15 cellular contexts compared by ENCODE assay signal in the genomic region with DNA sequence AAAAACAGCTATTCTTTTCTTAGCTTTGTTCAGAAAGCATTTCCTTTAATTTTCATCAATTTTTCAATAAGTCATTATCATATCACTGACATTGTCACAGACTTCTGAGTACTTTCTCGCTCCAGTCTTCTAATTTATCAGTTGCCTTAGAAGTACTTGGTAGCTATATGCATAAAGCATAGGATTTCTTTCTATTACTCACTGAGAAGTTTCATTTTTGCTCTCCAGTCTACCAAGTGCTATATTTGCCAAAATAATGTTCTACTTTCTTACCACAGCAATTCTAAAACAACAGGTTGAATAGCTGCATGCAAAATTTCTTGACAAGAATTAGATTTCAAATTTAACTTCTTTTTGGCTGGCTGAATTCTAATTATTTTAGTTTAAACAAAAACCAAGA.
A peak's percentile ranks its signal among the peaks of the same experiment; 100 is the strongest.
DNase-seq lines count a peak whose midpoint lies in the region; ATAC-seq and TF ChIP-seq lines count a peak whose summit lies in the region.
"Had no signal": no experiment of that assay in that cellular context is flagged by ENCODE, and none has a peak within 500 bp of the region (broad histone marks: within the 10 kb centered on the region; RNA-seq: fewer than 3 reads in every experiment).

No MANE protein-coding gene starts in this region.

- H3K27me3 ChIP-seq in PC-9 (ENCODE audit: insufficient read depth, low read depth) (no peaks in the 10 kb centered on the region), Caco-2 (replicated peaks; ENCODE audit: control insufficient read depth, insufficient read depth, low read length) (no peaks in the 10 kb centered on the region)

- peak; percentile 71 for ATAC-seq in GM18508 (IDR thresholded peaks at IDR 0.05; ENCODE audit: insufficient read depth, unreplicated experiment)
- ATAC-seq in GM19468 (IDR thresholded peaks at IDR 0.05; ENCODE audit: extremely low read depth, unreplicated experiment), result peak; percentile 69
- ATAC-seq in HG02852 (IDR thresholded peaks at IDR 0.05; ENCODE audit: unreplicated experiment), result peak; percentile 95
- ATAC-seq in HG03457 (IDR thresholded peaks at IDR 0.05; ENCODE audit: unreplicated experiment), result peak; percentile 83
- no peak for ATAC-seq in naive thymus-derived CD8-positive, alpha-beta T cell

- no peak overlapping the region for H3K4me3 Mint-ChIP-seq in naive thymus-derived CD8-positive, alpha-beta T cell
- no peak overlapping the region for H3K4me3 Mint-ChIP-seq in activated naive CD4-positive, alpha-beta T cell treated with anti-CD3 and anti-CD28 coated beads for 36 hours
- no peak overlapping the region for H3K4me3 Mint-ChIP-seq in Caco-2 (ENCODE audit: unreplicated experiment)
- H3K4me3 Mint-ChIP-seq: activated CD4-positive, alpha-beta T cell treated with anti-CD3 and anti-CD28 coated beads, Interleukin-2, amount 10 ng/mL, durations not matched to agents 7 days and 5 days; B cell; IgD-negative memory B cell had no signal

- POLR2A ChIA-PET in naive thymus-derived CD8-positive, alpha-beta T cell (lab: Charles Lee), result no interaction called here
- POLR2A ChIA-PET in PC-9 (lab: Charles Lee; ENCODE audit: unreplicated experiment) (no interaction called here), Caco-2 (lab: Charles Lee) (no interaction called here)

- no peak overlapping the region for H3K4me2 ChIP-seq in PC-9

- H4K20me1 ChIP-seq in PC-9 (ENCODE audit: insufficient read depth), result no peaks in the 10 kb centered on the region

- CTCF ChIA-PET in PC-9 (lab: Charles Lee) (no interaction called here), Caco-2 (lab: Charles Lee) (no interaction called here)
- CTCF ChIA-PET in activated naive CD4-positive, alpha-beta T cell treated with anti-CD3 and anti-CD28 coated beads for 36 hours (lab: Charles Lee), result interaction anchor here (0.6 to 1.2 kb wide), 2 partner anchors 68 to 90 kb away, joined by 3 read pairs; no protein-coding TSS in a partner anchor

- no peaks in the 10 kb centered on the region for H3K36me3 Mint-ChIP-seq in naive thymus-derived CD8-positive, alpha-beta T cell
- H3K36me3 Mint-ChIP-seq in activated naive CD4-positive, alpha-beta T cell treated with anti-CD3 and anti-CD28 coated beads for 36 hours (ENCODE audit: low read depth), result no peaks in the 10 kb centered on the region
- H3K36me3 Mint-ChIP-seq in Caco-2 (ENCODE audit: insufficient read depth, unreplicated experiment), result no peaks in the 10 kb centered on the region
- H3K36me3 Mint-ChIP-seq: IgD-negative memory B cell had no signal

- intact Hi-C loops in PC-9 (cut with micrococcal nuclease; ENCODE audit: unreplicated experiment) (no loop called here), Caco-2 (cut with micrococcal nuclease; ENCODE audit: unreplicated experiment) (no loop called here)
- intact Hi-C loops in activated naive CD4-positive, alpha-beta T cell treated with anti-CD3 and anti-CD28 coated beads for 36 hours (cut with micrococcal nuclease), result no loop called here

- DNase-seq in naive thymus-derived CD8-positive, alpha-beta T cell, result no peak
- no peak for DNase-seq in PC-9
- DNase-seq in activated naive CD4-positive, alpha-beta T cell treated with anti-CD3 and anti-CD28 coated beads for 36 hours, result no peak
- no peak for DNase-seq in Caco-2
- DNase-seq: activated CD4-positive, alpha-beta T cell treated with anti-CD3 and anti-CD28 coated beads, Interleukin-2, amount 10 ng/mL, durations not matched to agents 7 days and 5 days; central memory CD4-positive, alpha-beta T cell; EL; hypothalamus; mesendoderm had no signal

- H3K79me2 ChIP-seq in PC-9 (ENCODE audit: low read depth), result no peaks in the 10 kb centered on the region

- peaks cover 0 to 2% (median 0%) of the 10 kb centered on the region in 9 donors for H3K9me3 Mint-ChIP-seq in naive thymus-derived CD8-positive, alpha-beta T cell
- H3K9me3 Mint-ChIP-seq in activated naive CD4-positive, alpha-beta T cell treated with anti-CD3 and anti-CD28 coated beads for 36 hours, result no peaks in the 10 kb centered on the region
- H3K9me3 Mint-ChIP-seq in Caco-2 (ENCODE audit: unreplicated experiment), result no peaks in the 10 kb centered on the region
- H3K9me3 Mint-ChIP-seq: activated CD4-positive, alpha-beta T cell treated with anti-CD3 and anti-CD28 coated beads, Interleukin-2, amount 10 ng/mL, durations not matched to agents 7 days and 5 days; IgD-negative memory B cell had no signal

- no peak overlapping the region for H3K27ac ChIP-seq in PC-9

- H3F3A ChIP-seq in PC-9 (ENCODE audit: insufficient read depth, low read depth), result no peaks in the 10 kb centered on the region

- peaks cover 0 to 6% (median 0%) of the 10 kb centered on the region in 5 donors for H3K27me3 Mint-ChIP-seq in naive thymus-derived CD8-positive, alpha-beta T cell
- H3K27me3 Mint-ChIP-seq in activated naive CD4-positive, alpha-beta T cell treated with anti-CD3 and anti-CD28 coated beads for 36 hours (ENCODE audit: low read depth), result no peaks in the 10 kb centered on the region
- H3K27me3 Mint-ChIP-seq in Caco-2 (ENCODE audit: insufficient read depth, unreplicated experiment), result peaks cover 8% of the 10 kb centered on the region
- H3K27me3 Mint-ChIP-seq: B cell, IgD-negative memory B cell had no signal

- no TSS peak for BruUV-seq in PC-9 (replicated peaks; lab: Mats Ljungman, UMichigan)
- BruUV-seq in Caco-2 (replicated peaks; lab: Mats Ljungman, UMichigan), result no TSS peak

- H3K36me3 ChIP-seq in PC-9 (ENCODE audit: low read depth) (no peaks in the 10 kb centered on the region), Caco-2 (ENCODE audit: control insufficient read depth, insufficient read depth, low read length) (no peaks in the 10 kb centered on the region)

- H3K4me1 Mint-ChIP-seq in naive thymus-derived CD8-positive, alpha-beta T cell, result no peaks in the 10 kb centered on the region
- H3K4me1 Mint-ChIP-seq in activated naive CD4-positive, alpha-beta T cell treated with anti-CD3 and anti-CD28 coated beads for 36 hours (ENCODE audit: low read depth), result no peaks in the 10 kb centered on the region
- H3K4me1 Mint-ChIP-seq in Caco-2 (ENCODE audit: low read depth, unreplicated experiment), result no peaks in the 10 kb centered on the region
- H3K4me1 Mint-ChIP-seq: activated CD4-positive, alpha-beta T cell treated with anti-CD3 and anti-CD28 coated beads, Interleukin-2, amount 10 ng/mL, durations not matched to agents 7 days and 5 days; B cell; IgD-negative memory B cell had no signal

- no peaks in the 10 kb centered on the region for H3K9me3 ChIP-seq in PC-9 (ENCODE audit: insufficient read depth, low read depth)
- no peaks in the 10 kb centered on the region for H3K9me3 ChIP-seq in Caco-2

- H3K27ac Mint-ChIP-seq in naive thymus-derived CD8-positive, alpha-beta T cell, result no peak overlapping the region
- no peak overlapping the region for H3K27ac Mint-ChIP-seq in activated naive CD4-positive, alpha-beta T cell treated with anti-CD3 and anti-CD28 coated beads for 36 hours
- no peak overlapping the region for H3K27ac Mint-ChIP-seq in Caco-2 (ENCODE audit: unreplicated experiment)
- H3K27ac Mint-ChIP-seq: activated CD4-positive, alpha-beta T cell treated with anti-CD3 and anti-CD28 coated beads, Interleukin-2, amount 10 ng/mL, durations not matched to agents 7 days and 5 days; B cell; IgD-negative memory B cell had no signal

- TF ChIP-seq CTCF in PC-9 (conservative IDR thresholded peaks at IDR 0.05) (no peak), Caco-2 (IDR thresholded peaks at IDR 0.05; ENCODE audit: insufficient read depth in 1 of 2, low read depth in 1 of 2, low read length in 1 of 2, severe bottlenecking in 1 of 2, unreplicated experiment in 1 of 2) (no peak)

- H3K4me3 ChIP-seq in PC-9 (no peak overlapping the region), Caco-2 (ENCODE audit: low read depth, low read length) (no peak overlapping the region)

- H2AFZ ChIP-seq in PC-9, result no peak overlapping the region

- no peaks in the 10 kb centered on the region for H3K9me2 ChIP-seq in PC-9 (ENCODE audit: insufficient read depth)

- no peaks in the 10 kb centered on the region for H3K4me1 ChIP-seq in PC-9 (replicated peaks; ENCODE audit: insufficient read depth)
- H3K4me1 ChIP-seq in Caco-2, result no peaks in the 10 kb centered on the region

Comparison
In these comparisons a context has a peak if more than half of its experiments do, and no peak if none do; other contexts are left out.
1. ATAC-seq: peak in GM18508 (single experiment), GM19468 (single experiment), HG02852 (single experiment) and HG03457 (single experiment); none in naive thymus-derived CD8-positive, alpha-beta T cell (0 of 2).